ENCODE assay signal across 1 cellular context in genomic region chr7:5047127-5047526, GRCh38.
A peak's percentile ranks its signal among the peaks of the same experiment; 100 is the strongest.
TF ChIP-seq lines count a peak whose summit lies in the region.

No MANE protein-coding gene starts in this region.

TF ChIP-seq in HepG2, 621 proteins besides CTCF, POLR2A, EP300 and RAD21:
- TF ChIP-seq ZNF770 (CRISPR knock-in tag; IDR thresholded peaks at IDR 0.05), result peak; percentile 97
